21 cellular contexts compared by ENCODE assay signal in the genomic region with DNA sequence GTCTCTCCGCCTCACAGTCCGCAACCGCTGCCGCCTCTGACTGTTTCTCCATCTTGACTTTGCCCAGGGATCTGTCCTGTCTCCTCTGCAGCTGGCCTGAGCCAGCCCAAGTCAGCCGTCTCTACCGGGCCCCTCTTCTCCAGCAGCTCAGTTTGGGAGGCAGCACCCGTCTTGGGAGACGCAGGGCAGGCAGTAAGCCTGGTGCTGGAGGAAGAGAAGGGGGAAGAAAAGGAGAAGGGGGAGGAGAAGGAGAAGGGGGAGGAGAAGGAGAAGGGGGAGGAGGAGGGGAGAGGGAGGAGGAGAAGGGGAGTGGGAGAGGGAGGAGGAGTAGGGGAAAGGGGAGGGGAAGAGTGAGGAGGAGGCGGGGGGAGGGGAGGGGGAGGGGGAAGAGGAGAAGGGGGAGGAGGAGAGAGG. TPM values are rescaled to one million over a fixed set of nuclear protein-coding genes. Genes with fewer than 3 reads are reported as not detected.
DNase-seq lines count a peak whose midpoint lies in the region; ATAC-seq and TF ChIP-seq lines count a peak whose summit lies in the region.
"Had no signal": no experiment of that assay in that cellular context is flagged by ENCODE, and none has a peak within 500 bp of the region (broad histone marks: within the 10 kb centered on the region; RNA-seq: fewer than 3 reads in every experiment).

No MANE protein-coding gene starts in this region.

- H3K27ac Mint-ChIP-seq in mesothelial cell of epicardium, result peak overlapping the region; percentile 37
- H3K27ac Mint-ChIP-seq in activated naive CD4-positive, alpha-beta T cell treated with anti-CD3 and anti-CD28 coated beads, Interleukin-2, amount 10 ng/mL, durations not matched to agents 7 days and 5 days, result no peak overlapping the region
- H3K27ac Mint-ChIP-seq: CD4-positive, CD25-positive, alpha-beta regulatory T cell; IgD-negative memory B cell had no signal

- peak overlapping the region; percentile 57 for H3K4me3 Mint-ChIP-seq in mesothelial cell of epicardium
- H3K4me3 Mint-ChIP-seq in activated naive CD4-positive, alpha-beta T cell treated with anti-CD3 and anti-CD28 coated beads, Interleukin-2, amount 10 ng/mL, durations not matched to agents 7 days and 5 days, result no peak overlapping the region
- H3K4me3 Mint-ChIP-seq: CD4-positive, CD25-positive, alpha-beta regulatory T cell; stimulated activated naive B cell treated with anti-CD40 and anti-IgM and Interleukin-4, amounts not matched to agents 10 μg/mL and 1 μg/mL and 100 μg/mL, for 72 hours had no signal

- H3K36me3 ChIP-seq in cardiac muscle cell (no peaks in the 10 kb centered on the region), left ventricle myocardium inferior (no peaks in the 10 kb centered on the region)
- H3K36me3 ChIP-seq: upper lobe of left lung had no signal

- DNase-seq in cardiac muscle cell (ENCODE audit: low read depth in 1 of 2, low spot score in 1 of 2) (peak; percentile 13 to 17), left cardiac atrium (no peak), left ventricle myocardium inferior (no peak), mesothelial cell of epicardium (ENCODE audit: low spot score in 2 of 2, unreplicated experiment in 2 of 2) (no peak)
- DNase-seq in activated naive CD4-positive, alpha-beta T cell treated with anti-CD3 and anti-CD28 coated beads, Interleukin-2, amount 10 ng/mL, durations not matched to agents 7 days and 5 days, result no peak
- DNase-seq: activated effector memory CD4-positive, alpha-beta T cell treated with anti-CD3 and anti-CD28 coated beads, Interleukin-2, amount 50 U/mL, for 16 hours; body of pancreas; CD4-positive, CD25-positive, alpha-beta regulatory T cell; DMS79; effector memory CD4-positive, alpha-beta T cell; hippocampal formation; mesenchymal stem cell; NCI-H526 treated with DMSO at 0.1 percent for 48 hours; RPMI8226; stimulated activated naive B cell treated with anti-CD40 and anti-IgM and Interleukin-4, amounts not matched to agents 10 μg/mL and 1 μg/mL and 100 μg/mL, for 72 hours; upper lobe of left lung had no signal

- H3K4me3 ChIP-seq in cardiac muscle cell (no peak overlapping the region), left ventricle myocardium inferior (peak overlapping the region; percentile 55)
- H3K4me3 ChIP-seq: body of pancreas, smooth muscle cell, upper lobe of left lung had no signal

- H3K36me3 Mint-ChIP-seq in mesothelial cell of epicardium, result no peaks in the 10 kb centered on the region
- no peaks in the 10 kb centered on the region for H3K36me3 Mint-ChIP-seq in activated naive CD4-positive, alpha-beta T cell treated with anti-CD3 and anti-CD28 coated beads, Interleukin-2, amount 10 ng/mL, durations not matched to agents 7 days and 5 days
- H3K36me3 Mint-ChIP-seq: CD4-positive, CD25-positive, alpha-beta regulatory T cell; IgD-negative memory B cell; stimulated activated naive B cell treated with anti-CD40 and anti-IgM and Interleukin-4, amounts not matched to agents 10 μg/mL and 1 μg/mL and 100 μg/mL, for 72 hours had no signal

- H3K9me3 ChIP-seq in cardiac muscle cell (ENCODE audit: low read depth), result no peaks in the 10 kb centered on the region
- H3K9me3 ChIP-seq in left ventricle myocardium inferior (replicated peaks), result no peaks in the 10 kb centered on the region
- H3K9me3 ChIP-seq: body of pancreas, upper lobe of left lung had no signal

- H3K4me1 ChIP-seq in cardiac muscle cell (ENCODE audit: low read depth) (peaks cover 3% of the 10 kb centered on the region), left ventricle myocardium inferior (no peaks in the 10 kb centered on the region)
- H3K4me1 ChIP-seq: body of pancreas, upper lobe of left lung had no signal

- TF ChIP-seq CTCF in cardiac muscle cell (IDR thresholded peaks at IDR 0.05; ENCODE audit: low read depth, low read length) (no peak), left ventricle myocardium inferior (IDR thresholded peaks at IDR 0.05; ENCODE audit: borderline replicate concordance) (no peak), mesothelial cell of epicardium (IDR thresholded peaks at IDR 0.05; ENCODE audit: unreplicated experiment) (no peak)

- ATAC-seq in left cardiac atrium (no peak), GM21529 (IDR thresholded peaks at IDR 0.05; ENCODE audit: unreplicated experiment) (no peak), HG02885 (IDR thresholded peaks at IDR 0.05; ENCODE audit: poor library complexity, unreplicated experiment) (no peak), GM21576 (IDR thresholded peaks at IDR 0.05; ENCODE audit: unreplicated experiment) (no peak)
- ATAC-seq: body of pancreas; stimulated activated naive B cell treated with anti-CD40 and anti-IgM and Interleukin-4, amounts not matched to agents 10 μg/mL and 1 μg/mL and 100 μg/mL, for 72 hours had no signal

- no peaks in the 10 kb centered on the region for H3K27me3 ChIP-seq in cardiac muscle cell
- H3K27me3 ChIP-seq in left ventricle myocardium inferior (ENCODE audit: low read depth), result peaks cover 6% of the 10 kb centered on the region
- H3K27me3 ChIP-seq: body of pancreas, upper lobe of left lung had no signal

- CTCF ChIA-PET in activated naive CD4-positive, alpha-beta T cell treated with anti-CD3 and anti-CD28 coated beads, Interleukin-2, amount 10 ng/mL, durations not matched to agents 7 days and 5 days (lab: Charles Lee), result no interaction called here

- H3K9me3 Mint-ChIP-seq in mesothelial cell of epicardium, result no peaks in the 10 kb centered on the region
- peaks cover 3% of the 10 kb centered on the region for H3K9me3 Mint-ChIP-seq in activated naive CD4-positive, alpha-beta T cell treated with anti-CD3 and anti-CD28 coated beads, Interleukin-2, amount 10 ng/mL, durations not matched to agents 7 days and 5 days
- H3K9me3 Mint-ChIP-seq: stimulated activated naive B cell treated with anti-CD40 and anti-IgM and Interleukin-4, amounts not matched to agents 10 μg/mL and 1 μg/mL and 100 μg/mL, for 72 hours had no signal

- peaks cover 3% of the 10 kb centered on the region for H3K27me3 Mint-ChIP-seq in mesothelial cell of epicardium (ENCODE audit: low read depth)
- peaks cover 22% of the 10 kb centered on the region for H3K27me3 Mint-ChIP-seq in activated naive CD4-positive, alpha-beta T cell treated with anti-CD3 and anti-CD28 coated beads, Interleukin-2, amount 10 ng/mL, durations not matched to agents 7 days and 5 days

- H3K4me1 Mint-ChIP-seq in mesothelial cell of epicardium, result peaks cover 4% of the 10 kb centered on the region
- H3K4me1 Mint-ChIP-seq in activated naive CD4-positive, alpha-beta T cell treated with anti-CD3 and anti-CD28 coated beads, Interleukin-2, amount 10 ng/mL, durations not matched to agents 7 days and 5 days, result peaks cover 2% of the 10 kb centered on the region

- H3K27ac ChIP-seq in cardiac muscle cell, result no peak overlapping the region
- no peak overlapping the region for H3K27ac ChIP-seq in left ventricle myocardium inferior (replicated peaks)
- H3K27ac ChIP-seq: body of pancreas, upper lobe of left lung had no signal

- intact Hi-C loops in left cardiac atrium (cut with DNase I), result no loop called here
- intact Hi-C loops in left ventricle myocardium inferior (cut with micrococcal nuclease), result no loop called here

RNA-seq across cellular contexts. Expression of gene FZD9, which starts 36.0 kb away (rescaled TPM):
- total RNA-seq in cardiac muscle cell (4.4 and 5.6 TPM in 2 replicates), left cardiac atrium (under 1 TPM; 0.21 to 0.41 TPM), left ventricle myocardium inferior (0.11 TPM), mesothelial cell of epicardium (0.66 to 1.1 TPM (median 1.0 TPM) in 3 replicates)
- 2.5 and 3.8 TPM in 2 replicates for polyA plus RNA-seq in cardiac muscle cell
- total RNA-seq: CD4-positive, CD25-positive, alpha-beta regulatory T cell had no signal
- polyA plus RNA-seq: IgD-negative memory B cell had no signal

Comparison
In these comparisons a context has a peak if more than half of its experiments do, and no peak if none do; other contexts are left out.
1. DNase-seq: peak in cardiac muscle cell (2 of 2); none in left cardiac atrium (single experiment), left ventricle myocardium inferior (single experiment), mesothelial cell of epicardium (0 of 2) and activated naive CD4-positive, alpha-beta T cell treated with anti-CD3 and anti-CD28 coated beads, Interleukin-2, amount 10 ng/mL, durations not matched to agents 7 days and 5 days (single experiment).